Comparison of ENCODE assay signal across 9 cellular contexts in genomic region chr2:217653240-217653639, GRCh38.
DNase-seq lines count a peak whose midpoint lies in the region; ATAC-seq and TF ChIP-seq lines count a peak whose summit lies in the region.
"Had no signal": no experiment of that assay in that cellular context is flagged by ENCODE, and none has a peak within 500 bp of the region (broad histone marks: within the 10 kb centered on the region; RNA-seq: fewer than 3 reads in every experiment).

No MANE protein-coding gene starts in this region.

- no peaks in the 10 kb centered on the region for H3K9me3 ChIP-seq in PC-9 (ENCODE audit: insufficient read depth, low read depth)

- peaks cover 4% of the 10 kb centered on the region; the same call in 1 of the 2 replicates for H3F3A ChIP-seq in PC-9 (ENCODE audit: insufficient read depth, low read depth)

- peak overlapping the region; percentile 54; the same call in 1 of the 2 replicates for H2AFZ ChIP-seq in PC-9

- DNase-seq in AG10803 (ENCODE audit: low read depth) (peak; percentile 95), PC-9 (peak; percentile 62 to 96), fibroblast of mammary gland (ENCODE audit: low read depth) (peak; percentile 88), omental fat pad (ENCODE audit: low spot score) (peak; percentile 38), NCI-H187 (lab: John Stamatoyannopoulos, UW) (no peak)
- no peak for DNase-seq in stimulated activated naive CD4-positive, alpha-beta T cell treated with Interleukin-2 at 50 U/mL for 16 hours (lab: John Stamatoyannopoulos, UW)
- DNase-seq: NCI-H1436 had no signal

- H4K20me1 ChIP-seq in PC-9 (ENCODE audit: insufficient read depth), result no peaks in the 10 kb centered on the region

- BruUV-seq in PC-9 (replicated peaks; lab: Mats Ljungman, UMichigan), result no TSS peak

- intact Hi-C loops in PC-9 (cut with micrococcal nuclease; ENCODE audit: unreplicated experiment), result loop anchor here (1.0 to 5.0 kb wide), 3 partner anchors 57 to 141 kb away; no protein-coding TSS in a partner anchor

- H3K9me2 ChIP-seq in PC-9 (ENCODE audit: insufficient read depth), result no peaks in the 10 kb centered on the region

- CTCF ChIA-PET in PC-9 (lab: Charles Lee), result interaction anchor here (0.7 to 2.2 kb wide), 2 partner anchors 57 to 263 kb away, joined by 3 to 9 read pairs; no protein-coding TSS in a partner anchor

- no peaks in the 10 kb centered on the region for H3K79me2 ChIP-seq in PC-9 (ENCODE audit: low read depth)

- ATAC-seq in omental fat pad (ENCODE audit: low FRiP score), result peak; percentile 94
- no peak for ATAC-seq in activated CD4-positive, CD25-positive, alpha-beta regulatory T cell treated with anti-CD3 and anti-CD28 coated beads, Interleukin-2, amount 50 U/mL, for 24 hours
- ATAC-seq in GM21619 (IDR thresholded peaks at IDR 0.05; ENCODE audit: unreplicated experiment), result no peak

- no peaks in the 10 kb centered on the region for H3K27me3 ChIP-seq in PC-9 (ENCODE audit: insufficient read depth, low read depth)

- no peaks in the 10 kb centered on the region for H3K36me3 ChIP-seq in PC-9 (ENCODE audit: low read depth)

- H3K27ac ChIP-seq in PC-9, result peak overlapping the region; percentile 58

- POLR2A ChIA-PET in PC-9 (lab: Charles Lee; ENCODE audit: unreplicated experiment), result interaction anchor here (0.6 to 0.7 kb wide), 3 partner anchors 57 to 962 kb away, joined by 3 to 6 read pairs (median 3); no protein-coding TSS in a partner anchor

- H3K4me3 ChIP-seq in AG10803 (ENCODE audit: low read length), result no peak overlapping the region
- no peak overlapping the region for H3K4me3 ChIP-seq in PC-9
- H3K4me3 ChIP-seq in fibroblast of mammary gland (ENCODE audit: control insufficient read depth, low read depth, low read length), result no peak overlapping the region

- 0 out of 2 replicates have a peak overlapping the region, but pooled peaks have one; percentile 26 for H3K4me2 ChIP-seq in PC-9

- H3K4me1 ChIP-seq in PC-9 (replicated peaks; ENCODE audit: insufficient read depth), result peaks cover 15% of the 10 kb centered on the region

- peak; percentile 36 for TF ChIP-seq CTCF in AG10803 (conservative IDR thresholded peaks at IDR 0.05; ENCODE audit: low read length)
- no peak for TF ChIP-seq CTCF in PC-9 (conservative IDR thresholded peaks at IDR 0.05)
- no peak for TF ChIP-seq CTCF in fibroblast of mammary gland (conservative IDR thresholded peaks at IDR 0.05; ENCODE audit: control insufficient read depth, insufficient read depth, low read depth, low read length)
- no peak for TF ChIP-seq CTCF in omental fat pad (IDR thresholded peaks at IDR 0.05)

Comparison
In these comparisons a context has a peak if more than half of its experiments do, and no peak if none do; other contexts are left out.
1. DNase-seq: peak in AG10803 (single experiment), PC-9 (2 of 2), fibroblast of mammary gland (single experiment) and omental fat pad (single experiment); none in stimulated activated naive CD4-positive, alpha-beta T cell treated with Interleukin-2 at 50 U/mL for 16 hours (single experiment) and NCI-H187 (0 of 2).